In the genomic region with DNA sequence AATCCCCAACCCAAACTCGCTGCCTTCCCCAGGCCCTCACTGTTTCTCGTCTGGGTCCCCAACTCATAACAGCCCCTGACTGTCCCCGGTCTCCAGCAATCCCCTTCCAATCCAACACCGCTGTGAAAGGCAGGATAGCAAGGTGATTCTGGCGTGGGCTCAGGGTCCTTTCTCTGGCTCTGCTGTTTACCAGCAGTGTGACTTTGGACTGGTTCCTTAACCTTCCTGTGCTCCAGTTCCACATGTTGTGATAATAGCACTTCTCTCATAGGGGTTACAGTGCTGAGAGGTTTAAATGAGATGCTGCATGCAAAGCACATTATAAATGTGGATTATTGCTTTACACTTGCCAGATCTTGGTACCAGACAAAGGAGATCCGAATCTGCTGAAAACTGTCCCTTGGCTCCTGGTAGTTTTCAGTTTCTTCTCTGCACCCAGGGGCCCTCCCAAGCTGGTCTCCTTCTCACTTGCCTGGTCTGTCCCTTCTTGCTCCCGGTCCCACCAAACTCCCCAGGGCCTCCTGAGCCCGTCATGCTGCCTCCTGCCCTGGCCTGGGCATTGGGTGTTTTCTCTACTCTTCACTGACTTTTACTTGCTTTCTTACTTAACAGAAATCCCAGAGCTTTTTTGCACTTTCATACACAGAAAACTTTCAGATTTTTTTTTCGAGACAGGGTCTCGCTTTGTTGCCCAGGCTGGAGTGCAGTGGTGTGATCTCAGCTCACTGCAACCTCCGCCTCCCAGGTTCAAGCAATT, we compare ENCODE assay signal across 1 cellular context.
TF ChIP-seq lines count a peak whose summit lies in the region.

No MANE protein-coding gene starts in this region.

TF ChIP-seq in HEK293, 187 proteins besides CTCF, POLR2A, EP300 and RAD21:
- peak; percentile 94 for TF ChIP-seq PRDM1 (tag by site-specific recombination; IDR thresholded peaks at IDR 0.05)
- TF ChIP-seq ZNF664 (tag by site-specific recombination; IDR thresholded peaks at IDR 0.05) = peak; percentile 96
- no peak for TF ChIP-seq ZNF37A (tag by site-specific recombination; IDR thresholded peaks at IDR 0.05)
